ENCODE assay signal across 19 cellular contexts in the genomic region with DNA sequence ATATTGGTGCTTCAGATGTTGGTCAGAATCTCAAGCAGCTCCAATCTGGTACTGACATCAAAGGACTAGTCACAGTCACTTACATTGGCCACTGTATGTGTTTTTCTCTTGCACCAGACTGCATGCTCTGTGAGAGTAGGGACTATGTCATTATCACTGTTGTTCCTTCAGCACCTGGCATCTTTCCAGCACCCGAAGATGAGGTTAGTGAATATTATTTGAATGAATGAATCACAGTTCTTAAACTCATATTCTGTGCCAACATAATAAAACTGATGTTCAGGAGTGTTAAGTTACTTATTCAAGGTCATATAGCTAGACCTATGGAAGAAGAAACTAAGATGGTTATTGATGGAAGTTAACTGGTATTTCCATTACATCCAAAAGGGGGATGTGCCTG.
DNase-seq lines count a peak whose midpoint lies in the region; ATAC-seq and TF ChIP-seq lines count a peak whose summit lies in the region.
"Had no signal": no experiment of that assay in that cellular context is flagged by ENCODE, and none has a peak within 500 bp of the region (broad histone marks: within the 10 kb centered on the region; RNA-seq: fewer than 3 reads in every experiment).

No MANE protein-coding gene starts in this region.

- POLR2A ChIA-PET in MCF 10A (lab: Yijun Ruan, JAX), result interaction anchor here (0.7 kb wide), 1 partner anchor 367 kb away, joined by 3 read pairs; no protein-coding TSS in a partner anchor

- H3K9me3 Mint-ChIP-seq in MCF 10A (ENCODE audit: unreplicated experiment) (no peaks in the 10 kb centered on the region), endodermal cell (no peaks in the 10 kb centered on the region)
- H3K9me3 Mint-ChIP-seq: CD8-positive, alpha-beta T cell; dendritic cell treated with granulocyte-macrophage colony-stimulating factor and Interleukin-4, amounts not matched to agents 40 ng/mL and 50 ng/mL, for 4 days had no signal

- peak; percentile 65 for DNase-seq in MCF 10A (ENCODE audit: unreplicated experiment)
- DNase-seq in breast epithelium (ENCODE audit: low spot score in 2 of 2), result no peak
- DNase-seq in adipocyte (ENCODE audit: low read depth), result peak; percentile 14
- DNase-seq in foreskin fibroblast, result peak; percentile 70 to 83
- no peak for DNase-seq in endodermal cell
- no peak for DNase-seq in ACHN
- no peak for DNase-seq in HPDE6-E6E7 (ENCODE audit: extremely low spot score)
- DNase-seq: activated CD4-positive, alpha-beta T cell treated with anti-CD3 and anti-CD28 coated beads, Interleukin-2, amount 10 ng/mL, durations not matched to agents 7 days and 5 days; activated naive CD4-positive, alpha-beta T cell treated with Interleukin-2 at 50 U/mL for 16 hours; body of pancreas; CD8-positive, alpha-beta T cell; heart right ventricle; NCI-H1930; retina; stimulated activated naive CD8-positive, alpha-beta T cell treated with anti-CD3 and anti-CD28 coated beads, Interleukin-15, amount 100 ng/mL, for 72 hours; SW 1271 had no signal

- intact Hi-C loops in MCF 10A (cut with micrococcal nuclease) (no loop called here), breast epithelium (cut with DNase I; ENCODE audit: low total_unique reads) (no loop called here)

- H3K4me3 Mint-ChIP-seq in MCF 10A (ENCODE audit: unreplicated experiment) (no peak overlapping the region), endodermal cell (no peak overlapping the region)
- H3K4me3 Mint-ChIP-seq: activated CD4-positive, alpha-beta T cell treated with anti-CD3 and anti-CD28 coated beads, Interleukin-2, amount 10 ng/mL, durations not matched to agents 7 days and 5 days; CD8-positive, alpha-beta T cell; dendritic cell treated with granulocyte-macrophage colony-stimulating factor and Interleukin-4, amounts not matched to agents 40 ng/mL and 50 ng/mL, for 4 days; stimulated activated naive CD8-positive, alpha-beta T cell treated with anti-CD3 and anti-CD28 coated beads, Interleukin-15, amount 100 ng/mL, for 72 hours had no signal

- H3K36me3 Mint-ChIP-seq in MCF 10A (ENCODE audit: insufficient read depth, unreplicated experiment), result no peaks in the 10 kb centered on the region
- no peaks in the 10 kb centered on the region for H3K36me3 Mint-ChIP-seq in endodermal cell (ENCODE audit: low read depth)
- H3K36me3 Mint-ChIP-seq: CD8-positive, alpha-beta T cell had no signal

- no peak for TF ChIP-seq POLR2A in breast epithelium (IDR thresholded peaks at IDR 0.05)

- in situ Hi-C loops in ACHN (cut with HindIII; ENCODE audit: low pct_ligation_motif_present, low pct_unique_long_range_greater_than_20kb, low sequenced_read_pairs), result no loop called here

- H3K36me3 ChIP-seq in breast epithelium (no peaks in the 10 kb centered on the region), adipocyte (ENCODE audit: control insufficient read depth, insufficient read depth, low read length, severe bottlenecking) (no peaks in the 10 kb centered on the region), endodermal cell (ENCODE audit: control insufficient read depth, insufficient read depth, low read length) (no peaks in the 10 kb centered on the region)
- H3K36me3 ChIP-seq: heart right ventricle, Peyer's patch had no signal

- 100% methylated on average over 1 of the region's 1 CpG; no CpG with 5 or more reads in 1 of the 2 experiments for WGBS in endodermal cell (ENCODE audit: insufficient coverage in 1 of 2, insufficient read length in 1 of 2), 2 experiments

- no peak overlapping the region for H3K27ac ChIP-seq in breast epithelium
- H3K27ac ChIP-seq in endodermal cell (ENCODE audit: low read depth, low read length), result no peak overlapping the region
- H3K27ac ChIP-seq: body of pancreas, heart right ventricle had no signal

- H3K27me3 ChIP-seq in breast epithelium, result no peaks in the 10 kb centered on the region
- no peaks in the 10 kb centered on the region for H3K27me3 ChIP-seq in adipocyte (replicated peaks; ENCODE audit: control insufficient read depth, insufficient read depth, low read length)
- no peaks in the 10 kb centered on the region for H3K27me3 ChIP-seq in endodermal cell (ENCODE audit: control insufficient read depth, insufficient read depth, low read length, poor library complexity, severe bottlenecking)
- H3K27me3 ChIP-seq: body of pancreas, Peyer's patch had no signal

- no TSS peak for BruUV-seq in MCF 10A (replicated peaks; lab: Mats Ljungman, UMichigan)

- no peaks in the 10 kb centered on the region for H3K9me3 ChIP-seq in breast epithelium
- no peaks in the 10 kb centered on the region for H3K9me3 ChIP-seq in adipocyte (ENCODE audit: control insufficient read depth, low read length)
- H3K9me3 ChIP-seq in endodermal cell (ENCODE audit: control insufficient read depth, low read length), result no peaks in the 10 kb centered on the region
- H3K9me3 ChIP-seq: body of pancreas, heart right ventricle, Peyer's patch had no signal

- H3K4me1 Mint-ChIP-seq in MCF 10A (ENCODE audit: insufficient read depth, unreplicated experiment) (peaks cover 6% of the 10 kb centered on the region), endodermal cell (no peaks in the 10 kb centered on the region)
- H3K4me1 Mint-ChIP-seq: activated CD4-positive, alpha-beta T cell treated with anti-CD3 and anti-CD28 coated beads, Interleukin-2, amount 10 ng/mL, durations not matched to agents 7 days and 5 days; stimulated activated naive CD8-positive, alpha-beta T cell treated with anti-CD3 and anti-CD28 coated beads, Interleukin-15, amount 100 ng/mL, for 72 hours had no signal

- H3K27ac Mint-ChIP-seq in MCF 10A (ENCODE audit: low read depth, unreplicated experiment), result no peak overlapping the region
- H3K27ac Mint-ChIP-seq in endodermal cell, result no peak overlapping the region
- H3K27ac Mint-ChIP-seq: activated CD4-positive, alpha-beta T cell treated with anti-CD3 and anti-CD28 coated beads, Interleukin-2, amount 10 ng/mL, durations not matched to agents 7 days and 5 days; CD8-positive, alpha-beta T cell; dendritic cell treated with granulocyte-macrophage colony-stimulating factor and Interleukin-4, amounts not matched to agents 40 ng/mL and 50 ng/mL, for 4 days; stimulated activated naive CD8-positive, alpha-beta T cell treated with anti-CD3 and anti-CD28 coated beads, Interleukin-15, amount 100 ng/mL, for 72 hours had no signal

- CTCF ChIA-PET in MCF 10A (lab: Yijun Ruan, JAX), result interaction anchor here (0.6 to 0.7 kb wide), 2 partner anchors 496 to 503 kb away, joined by 3 read pairs; no protein-coding TSS in a partner anchor

- H3K27me3 Mint-ChIP-seq in MCF 10A (ENCODE audit: insufficient read depth, unreplicated experiment), result no peaks in the 10 kb centered on the region
- peaks cover 2% of the 10 kb centered on the region for H3K27me3 Mint-ChIP-seq in endodermal cell (ENCODE audit: insufficient read depth)
- H3K27me3 Mint-ChIP-seq: activated CD4-positive, alpha-beta T cell treated with anti-CD3 and anti-CD28 coated beads, Interleukin-2, amount 10 ng/mL, durations not matched to agents 7 days and 5 days had no signal

- H3K4me1 ChIP-seq in breast epithelium (no peaks in the 10 kb centered on the region), adipocyte (ENCODE audit: control insufficient read depth, insufficient read depth, low read length) (no peaks in the 10 kb centered on the region), endodermal cell (ENCODE audit: control insufficient read depth, insufficient read depth, low read length) (no peaks in the 10 kb centered on the region)
- H3K4me1 ChIP-seq: body of pancreas, heart right ventricle, Peyer's patch had no signal

- H3K9ac ChIP-seq in adipocyte (ENCODE audit: low read length), result no peak overlapping the region
- no peak overlapping the region for H3K9ac ChIP-seq in endodermal cell (ENCODE audit: extremely low read depth, low read length, poor library complexity, severe bottlenecking)

- H3K4me3 ChIP-seq in breast epithelium (no peak overlapping the region), adipocyte (ENCODE audit: low read length) (no peak overlapping the region), foreskin fibroblast (ENCODE audit: low read depth in 1 of 2, low read length in 2 of 2) (no peak overlapping the region), endodermal cell (ENCODE audit: low read length) (no peak overlapping the region)
- H3K4me3 ChIP-seq: body of pancreas, heart right ventricle, Peyer's patch had no signal

- ATAC-seq in GM21737 (IDR thresholded peaks at IDR 0.05; ENCODE audit: unreplicated experiment), result no peak
- ATAC-seq: body of pancreas; CD8-positive, alpha-beta T cell; heart right ventricle; stimulated activated naive CD8-positive, alpha-beta T cell treated with anti-CD3 and anti-CD28 coated beads, Interleukin-15, amount 100 ng/mL, for 72 hours had no signal

- TF ChIP-seq CTCF in MCF 10A (IDR thresholded peaks at IDR 0.05; ENCODE audit: unreplicated experiment) (no peak), breast epithelium (IDR thresholded peaks at IDR 0.05) (no peak), foreskin fibroblast (IDR thresholded peaks at IDR 0.05; ENCODE audit: low read depth, low read length) (no peak), endodermal cell (conservative IDR thresholded peaks at IDR 0.05) (no peak)

Comparison
In these comparisons a context has a peak if more than half of its experiments do, and no peak if none do; other contexts are left out.
1. DNase-seq: peak in MCF 10A (single experiment), adipocyte (single experiment) and foreskin fibroblast (2 of 2); none in breast epithelium (0 of 2), endodermal cell (single experiment), ACHN (single experiment) and HPDE6-E6E7 (single experiment).